10 cellular contexts compared by ENCODE assay signal in genomic region chr9:677461-678097, GRCh38.
DNase-seq lines count a peak whose midpoint lies in the region; ATAC-seq, FAIRE-seq and TF ChIP-seq lines count a peak whose summit lies in the region.
"Had no signal": no experiment of that assay in that cellular context is flagged by ENCODE, and none has a peak within 500 bp of the region (broad histone marks: within the 10 kb centered on the region; RNA-seq: fewer than 3 reads in every experiment).

No MANE protein-coding gene starts in this region.

- intact Hi-C loops in CD14-positive monocyte (cut with micrococcal nuclease) (loop anchor here in 1 of 2 donors (2.0 kb wide), 1 partner anchor 33 kb away; no protein-coding TSS in a partner anchor), OCI-LY7 (cut with micrococcal nuclease; ENCODE audit: unreplicated experiment) (no loop called here), pancreas (cut with DNase I) (no loop called here)

- peak overlapping the region in 1 of 7 donors; percentile 27 for H3K27ac Mint-ChIP-seq in CD14-positive monocyte

- DNase-seq in CD14-positive monocyte (ENCODE audit: low spot score) = no peak
- DNase-seq in OCI-LY7 (ENCODE audit: low spot score) = no peak
- no peak for DNase-seq in epithelial cell of prostate (ENCODE audit: low read depth, low spot score)
- DNase-seq in pancreas = no peak
- no peak for DNase-seq in HuH-7 (ENCODE audit: low spot score)
- no peak for DNase-seq in cerebellar nuclear complex (lab: John Stamatoyannopoulos, UW)
- no peak for DNase-seq in DMS 273 (lab: John Stamatoyannopoulos, UW; ENCODE audit: unreplicated experiment)
- DNase-seq: NCI-H1092 treated with DMSO at 0.1 percent for 48 hours had no signal

- no peaks in the 10 kb centered on the region for H3K9me2 ChIP-seq in OCI-LY7 (ENCODE audit: insufficient read depth, low read length)

- H3K27ac ChIP-seq in OCI-LY7 (ENCODE audit: low read depth, low read length, poor library complexity, severe bottlenecking) (no peak overlapping the region), epithelial cell of prostate (peak overlapping the region; percentile 94), pancreas (peak overlapping the region in 3 of 4 donors; percentile 35 to 64 (median 62))

- H3K4me1 ChIP-seq in OCI-LY7 (ENCODE audit: insufficient read depth, low read length, poor library complexity, severe bottlenecking) (no peaks in the 10 kb centered on the region), pancreas (peaks cover 0 to 19% (median 10%) of the 10 kb centered on the region in 3 donors)

- peak in 3 of 4 donors; percentile 42 to 53 (median 42) for ATAC-seq in pancreas
- no peak for ATAC-seq in GM18505 (IDR thresholded peaks at IDR 0.05; ENCODE audit: unreplicated experiment)

- TSS peak; percentile 31 for BruUV-seq in OCI-LY7 (replicated peaks; lab: Mats Ljungman, UMichigan)

- H3K36me3 Mint-ChIP-seq in CD14-positive monocyte = no peaks in the 10 kb centered on the region

- H3K4me3 ChIP-seq in OCI-LY7 (ENCODE audit: low read depth, low read length, poor library complexity, severe bottlenecking) (no peak overlapping the region), pancreas (peak overlapping the region in 1 of 4 donors; percentile 30)

- H3K9me3 Mint-ChIP-seq in CD14-positive monocyte = peaks cover 0 to 2% (median 0%) of the 10 kb centered on the region in 7 donors

- H3K4me3 Mint-ChIP-seq in CD14-positive monocyte = peak overlapping the region; percentile 72 to 89

- no peak overlapping the region for H3K4me2 ChIP-seq in OCI-LY7 (ENCODE audit: low read length)

- peaks cover 0 to 3% (median 2%) of the 10 kb centered on the region in 3 donors for H3K27me3 Mint-ChIP-seq in CD14-positive monocyte (ENCODE audit: low read depth in 3 of 3)

- no peak for TF ChIP-seq POLR2A in GM18505 (IDR thresholded peaks at IDR 0.05; ENCODE audit: borderline replicate concordance, extremely low read depth, insufficient read depth, insufficient read length)

- POLR2A ChIA-PET in OCI-LY7 (lab: Charles Lee) = interaction anchor here (1.1 kb wide), 1 partner anchor 77 kb away, joined by 3 read pairs; no protein-coding TSS in a partner anchor

- FAIRE-seq in pancreas (lab: Jason Lieb, UNC) = no peak
- FAIRE-seq: GM18507 had no signal

- TF ChIP-seq CTCF in CD14-positive monocyte (IDR thresholded peaks at IDR 0.05) (no peak), OCI-LY7 (conservative IDR thresholded peaks at IDR 0.05; ENCODE audit: low read length) (no peak), pancreas (IDR thresholded peaks at IDR 0.05) (no peak)

- H2AFZ ChIP-seq in OCI-LY7 (ENCODE audit: low read length) = no peak overlapping the region

- CTCF ChIA-PET in OCI-LY7 (lab: Charles Lee; ENCODE audit: unreplicated experiment) = no interaction called here

- no peaks in the 10 kb centered on the region; the same call in 1 of the 2 replicates for H3K79me2 ChIP-seq in OCI-LY7 (ENCODE audit: insufficient read depth, low read depth, low read length)

- H3K9me3 ChIP-seq in OCI-LY7 (ENCODE audit: low read length) = no peaks in the 10 kb centered on the region
- no peaks in the 10 kb centered on the region for H3K9me3 ChIP-seq in pancreas

- no peaks in the 10 kb centered on the region for H4K20me1 ChIP-seq in OCI-LY7 (ENCODE audit: insufficient read depth, low read length)

- no peaks in the 10 kb centered on the region for H3K27me3 ChIP-seq in pancreas

- H3K36me3 ChIP-seq in OCI-LY7 (ENCODE audit: insufficient read depth, low read length) = peaks cover 36% of the 10 kb centered on the region
- no peaks in the 10 kb centered on the region for H3K36me3 ChIP-seq in pancreas

- 47% methylated on average over 11 of the region's 11 CpGs for WGBS in pancreas, 2 donors

- H3K4me1 Mint-ChIP-seq in CD14-positive monocyte = peaks cover 11% of the 10 kb centered on the region
